Comparison of ENCODE assay signal across 30 cellular contexts in the genomic region with DNA sequence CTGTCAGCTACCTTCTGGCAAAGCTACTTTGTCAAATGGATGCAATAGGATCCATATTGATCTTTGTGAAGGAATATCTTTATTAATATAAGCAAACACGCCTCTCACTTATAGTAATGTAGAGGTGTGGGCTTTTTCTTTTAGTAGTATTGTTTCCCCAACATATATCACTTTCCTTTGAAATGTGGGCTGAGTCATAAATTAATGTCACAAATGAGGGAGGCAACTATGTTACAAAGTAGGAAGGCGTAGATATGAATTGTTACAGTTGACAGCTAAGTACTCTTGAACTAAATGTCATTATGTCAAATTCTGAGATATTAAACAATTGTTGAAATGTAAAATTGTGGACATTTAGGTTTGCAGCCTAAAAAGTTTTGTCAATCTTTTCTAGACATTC. TPM values are rescaled to one million over a fixed set of nuclear protein-coding genes. Genes with fewer than 3 reads are reported as not detected.
"Had no signal": no experiment of that assay in that cellular context is flagged by ENCODE, and none has a peak within 500 bp of the region (broad histone marks: within the 10 kb centered on the region; RNA-seq: fewer than 3 reads in every experiment).

No MANE protein-coding gene starts in this region.

- H3K36me3 Mint-ChIP-seq: mesothelial cell of epicardium, natural killer cell had no signal

- DNase-seq: hypothalamus; immature natural killer cell; kidney; left colon; left lung; mesendoderm; naive B cell; natural killer cell; nephron progenitor cell; ovary; retina; right cardiac atrium; sigmoid colon; small intestine; spleen; stimulated activated CD4-positive, alpha-beta T cell treated with anti-CD3 and anti-CD28 coated beads, Interleukin-4, amount 100 ng/mL, for 24 hours; stimulated activated naive CD4-positive, alpha-beta T cell; tibial artery; trophoblast cell; upper lobe of right lung had no signal

- H3K27ac ChIP-seq: left lung, ovary, sigmoid colon, spleen, suprapubic skin, thoracic aorta, tibial artery, upper lobe of right lung had no signal

- H3K4me3 ChIP-seq: left lung, lung, ovary, sigmoid colon, spleen, suprapubic skin, thoracic aorta, tibial artery, upper lobe of right lung had no signal

- FAIRE-seq: islet of Langerhans, kidney, small intestine had no signal

- ATAC-seq: left colon; left lung; natural killer cell; right cardiac atrium; stimulated activated effector memory CD8-positive, alpha-beta T cell treated with anti-CD3 and anti-CD28 coated beads, Interleukin-12 subunit alpha, Interleukin-12 subunit beta, amount 100 ng/mL, for 72 hours; upper lobe of right lung had no signal

- H3K9me3 ChIP-seq: left lung, ovary, sigmoid colon, spleen, suprapubic skin, thoracic aorta, tibial artery, upper lobe of right lung had no signal

- H3K36me3 ChIP-seq: left lung, ovary, sigmoid colon, spleen, suprapubic skin, thoracic aorta, tibial artery, upper lobe of right lung had no signal

- H3K9me3 Mint-ChIP-seq: mesothelial cell of epicardium; natural killer cell; nephron progenitor cell; stimulated activated effector memory CD8-positive, alpha-beta T cell treated with anti-CD3 and anti-CD28 coated beads, Interleukin-12 subunit alpha, Interleukin-12 subunit beta, amount 100 ng/mL, for 72 hours; stimulated activated naive CD8-positive, alpha-beta T cell treated with anti-CD3 and anti-CD28 coated beads, Interleukin-15, Interleukin-2, amounts not matched to agents 100 ng/mL and 50 ng/mL, for 24 hours had no signal

- H3K27ac Mint-ChIP-seq: immature natural killer cell; mesothelial cell of epicardium; natural killer cell; nephron progenitor cell; progenitor cell of endocrine pancreas; stimulated activated effector memory CD8-positive, alpha-beta T cell treated with anti-CD3 and anti-CD28 coated beads, Interleukin-12 subunit alpha, Interleukin-12 subunit beta, amount 100 ng/mL, for 72 hours; stimulated activated naive CD8-positive, alpha-beta T cell treated with anti-CD3 and anti-CD28 coated beads, Interleukin-15, Interleukin-2, amounts not matched to agents 100 ng/mL and 50 ng/mL, for 24 hours had no signal

- H3K4me3 Mint-ChIP-seq: mesothelial cell of epicardium; natural killer cell; nephron progenitor cell; stimulated activated effector memory CD8-positive, alpha-beta T cell treated with anti-CD3 and anti-CD28 coated beads, Interleukin-12 subunit alpha, Interleukin-12 subunit beta, amount 100 ng/mL, for 72 hours; stimulated activated naive CD8-positive, alpha-beta T cell treated with anti-CD3 and anti-CD28 coated beads, Interleukin-15, Interleukin-2, amounts not matched to agents 100 ng/mL and 50 ng/mL, for 24 hours had no signal

RNA-seq across cellular contexts. Expression of gene PPM1E, which starts 2.6 kb away (rescaled TPM):
- total RNA-seq: mononuclear cell, natural killer cell, pulmonary artery endothelial cell, thoracic aorta, upper lobe of right lung had no signal
